8 cellular contexts compared by ENCODE assay signal in the genomic region with DNA sequence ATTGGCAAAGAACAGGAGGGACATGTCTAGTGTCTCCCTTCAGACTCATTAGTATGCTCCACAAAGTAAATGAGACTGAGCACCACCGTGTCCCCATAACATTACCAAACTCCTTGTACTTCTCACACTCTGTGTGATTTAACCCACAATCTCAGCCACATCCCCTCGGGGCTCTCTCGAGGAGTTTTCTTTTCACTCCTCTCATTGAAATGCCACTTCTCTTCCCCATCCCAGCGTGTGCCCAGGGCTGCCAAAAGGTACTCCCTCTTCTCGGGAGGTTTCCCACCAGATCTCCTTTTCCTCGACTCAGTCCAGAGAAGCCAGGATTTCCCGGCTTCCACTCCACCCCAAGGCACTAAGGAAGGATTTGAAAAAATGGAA. TPM values are rescaled to one million over a fixed set of nuclear protein-coding genes. Genes with fewer than 3 reads are reported as not detected.
DNase-seq lines count a peak whose midpoint lies in the region; ATAC-seq and TF ChIP-seq lines count a peak whose summit lies in the region.

No MANE protein-coding gene starts in this region.

- peaks cover 3% of the 10 kb centered on the region; the same call in 1 of the 2 replicates for H3K27me3 Mint-ChIP-seq in H9 (ENCODE audit: low read depth)
- peaks cover 11% of the 10 kb centered on the region for H3K27me3 Mint-ChIP-seq in activated T-cell treated with anti-CD3 and anti-CD28 coated beads, Interleukin-2, amount 50 U/mL, for 72 hours (ENCODE audit: low read depth)
- H3K27me3 Mint-ChIP-seq in glutamatergic neuron (ENCODE audit: unreplicated experiment) = peaks cover 2% of the 10 kb centered on the region

- H4K5ac ChIP-seq in H9 (ENCODE audit: insufficient read length, low read depth, low read length) = no peak overlapping the region

- no peak overlapping the region for H2AK5ac ChIP-seq in H9 (ENCODE audit: insufficient read length, low read length)

- no peak overlapping the region for H2BK120ac ChIP-seq in H9 (ENCODE audit: low read depth, low read length, poor library complexity, severe bottlenecking)

- peak overlapping the region; percentile 89 for H3K4me3 ChIP-seq in AG04449 (ENCODE audit: low read depth, low read length)
- H3K4me3 ChIP-seq in skeletal muscle cell (ENCODE audit: low read depth, low read length) = peak overlapping the region; percentile 89

- H2BK20ac ChIP-seq in H9 (ENCODE audit: low read depth, low read length, poor library complexity, severe bottlenecking) = no peak overlapping the region

- H3K36me3 Mint-ChIP-seq in H9 (ENCODE audit: insufficient read depth in 1 of 3, low read depth in 3 of 3) = peaks cover 2 to 18% (median 17%) of the 10 kb centered on the region in 3 experiments; a peak in 5 of 7 replicates
- peaks cover 2% of the 10 kb centered on the region in 2 donors for H3K36me3 Mint-ChIP-seq in activated T-cell treated with anti-CD3 and anti-CD28 coated beads, Interleukin-2, amount 50 U/mL, for 72 hours (ENCODE audit: insufficient read depth in 2 of 2)
- H3K36me3 Mint-ChIP-seq in glutamatergic neuron (ENCODE audit: unreplicated experiment) = no peaks in the 10 kb centered on the region

- H3K9me3 ChIP-seq in H9 (ENCODE audit: control insufficient read depth, low read depth, low read length) = no peaks in the 10 kb centered on the region

- H2BK5ac ChIP-seq in H9 (ENCODE audit: insufficient read length, low read length) = no peak overlapping the region

- no peak overlapping the region for H4K8ac ChIP-seq in H9 (replicated peaks; ENCODE audit: insufficient read length, low read depth, low read length)

- H3K23me2 ChIP-seq in H9 (ENCODE audit: insufficient read length, low read depth, low read length, poor library complexity, severe bottlenecking) = peaks cover 7% of the 10 kb centered on the region

- POLR2A ChIA-PET in AG04449 (lab: Yijun Ruan, JAX) = interaction anchor here (2.1 kb wide), 1 partner anchor 28 kb away, joined by 13 read pairs; no protein-coding TSS in a partner anchor

- H3K27ac Mint-ChIP-seq in H9 = peak overlapping the region; percentile 42 to 88 (median 51); a peak in 6 of 7 replicates
- H3K27ac Mint-ChIP-seq in activated T-cell treated with anti-CD3 and anti-CD28 coated beads, Interleukin-2, amount 50 U/mL, for 72 hours = peak overlapping the region; percentile 12
- peak overlapping the region; percentile 85 for H3K27ac Mint-ChIP-seq in glutamatergic neuron (ENCODE audit: unreplicated experiment)

- ATAC-seq in activated T-cell treated with anti-CD3 and anti-CD28 coated beads, Interleukin-2, amount 50 U/mL, for 72 hours (replicated peaks in 1 of 2) = no peak
- no peak for ATAC-seq in HG02840 (IDR thresholded peaks at IDR 0.05; ENCODE audit: low FRiP score, unreplicated experiment)

- H3K4me3 Mint-ChIP-seq in H9 = peak overlapping the region; percentile 90 to 96
- H3K4me3 Mint-ChIP-seq in activated T-cell treated with anti-CD3 and anti-CD28 coated beads, Interleukin-2, amount 50 U/mL, for 72 hours = peak overlapping the region; percentile 79 to 80
- H3K4me3 Mint-ChIP-seq in glutamatergic neuron (ENCODE audit: unreplicated experiment) = peak overlapping the region; percentile 95

- DNase-seq in AG04449 (ENCODE audit: low read depth, low spot score) (no peak), H9 (no peak), glutamatergic neuron (no peak), skeletal muscle cell (ENCODE audit: low read depth) (no peak), SIG-M5 treated with dmso at 0.1 percent for 504 hours (lab: John Stamatoyannopoulos, UW; ENCODE audit: unreplicated experiment) (no peak), epidermal melanocyte (ENCODE audit: insufficient read length, low spot score) (no peak)
- DNase-seq in activated T-cell treated with anti-CD3 and anti-CD28 coated beads, Interleukin-2, amount 50 U/mL, for 72 hours = peak in 1 of 2 donors; percentile 6

- H2BK15ac ChIP-seq in H9 (ENCODE audit: low read depth, low read length) = no peak overlapping the region

- H3K4me1 ChIP-seq in H9 (ENCODE audit: insufficient read depth, low read length) = no peaks in the 10 kb centered on the region; the same call in 1 of the 2 replicates

- no peak overlapping the region for H3K56ac ChIP-seq in H9 (ENCODE audit: insufficient read length, low read depth, low read length)

- H3T11ph ChIP-seq in H9 (ENCODE audit: low read length) = no peak overlapping the region

- peak overlapping the region; percentile 94 for H3K4me2 ChIP-seq in H9 (ENCODE audit: insufficient read depth, insufficient read length, low read length)

- H3K27me3 ChIP-seq in H9 (ENCODE audit: insufficient read depth, low read length) = no peaks in the 10 kb centered on the region

- H3K23ac ChIP-seq in H9 (ENCODE audit: insufficient read length, low read depth, low read length) = no peak overlapping the region

- peak overlapping the region; percentile 95; the same call in 1 of the 2 replicates for H3K14ac ChIP-seq in H9 (ENCODE audit: insufficient read depth, low read length)

- peak overlapping the region; percentile 86 for H3K9ac ChIP-seq in H9 (ENCODE audit: extremely low read depth, insufficient read length, low read length)

- no peak overlapping the region for H2BK12ac ChIP-seq in H9 (ENCODE audit: insufficient read length, low read depth, low read length)

- no peak overlapping the region for H3K4ac ChIP-seq in H9 (ENCODE audit: low read depth, low read length)

- peaks cover 15% of the 10 kb centered on the region; the same call in 1 of the 2 replicates for H3K79me2 ChIP-seq in H9 (ENCODE audit: insufficient read depth, low read length)

- WGBS in H9 (ENCODE audit: extremely low coverage, insufficient read length, low lambda C conversion rate) = no CpG with 5 or more reads among the region's 7 CpGs

- no peak overlapping the region for H4K91ac ChIP-seq in H9 (ENCODE audit: insufficient read length, low read depth, low read length)

- no peak for TF ChIP-seq CTCF in AG04449 (IDR thresholded peaks at IDR 0.05; ENCODE audit: insufficient read depth, low read length, missing control alignments)
- TF ChIP-seq CTCF in H9 (conservative IDR thresholded peaks at IDR 0.05) = no peak
- no peak for TF ChIP-seq CTCF in glutamatergic neuron (IDR thresholded peaks at IDR 0.05; ENCODE audit: partially characterized antibody, unreplicated experiment)

- CTCF ChIA-PET in AG04449 (lab: Yijun Ruan, JAX) = interaction anchor here (1.0 to 4.0 kb wide), 5 partner anchors 10 to 99 kb away, joined by 3 to 22 read pairs (median 5); no protein-coding TSS in a partner anchor

- H3K4me1 Mint-ChIP-seq in H9 = peaks cover 33 to 37% of the 10 kb centered on the region in 2 experiments
- peaks cover 18% of the 10 kb centered on the region for H3K4me1 Mint-ChIP-seq in activated T-cell treated with anti-CD3 and anti-CD28 coated beads, Interleukin-2, amount 50 U/mL, for 72 hours (ENCODE audit: low read depth)
- peaks cover 15% of the 10 kb centered on the region for H3K4me1 Mint-ChIP-seq in glutamatergic neuron (ENCODE audit: low read depth, unreplicated experiment)

- no peaks in the 10 kb centered on the region for H4K20me1 ChIP-seq in H9 (ENCODE audit: control insufficient read depth, insufficient read depth, insufficient read length)

- no peaks in the 10 kb centered on the region for H3K79me1 ChIP-seq in H9 (ENCODE audit: insufficient read depth, low read depth, low read length, poor library complexity, severe bottlenecking)

- no peak overlapping the region for H2AFZ ChIP-seq in H9 (ENCODE audit: low read length)

- no peak overlapping the region for H3K27ac ChIP-seq in H9 (ENCODE audit: insufficient read length, low read depth, low read length)

- H3K18ac ChIP-seq in H9 (ENCODE audit: insufficient read length, low read depth, low read length) = peak overlapping the region; percentile 72

- H3K9me3 Mint-ChIP-seq in H9 (no peaks in the 10 kb centered on the region; a peak in 1 of 5 replicates), glutamatergic neuron (ENCODE audit: unreplicated experiment) (peaks cover 8% of the 10 kb centered on the region)
- no peaks in the 10 kb centered on the region for H3K9me3 Mint-ChIP-seq in activated T-cell treated with anti-CD3 and anti-CD28 coated beads, Interleukin-2, amount 50 U/mL, for 72 hours

RNA-seq across cellular contexts. Expression of a gene that starts 1.1 kb away (rescaled TPM):
- total RNA-seq in H9 (2021) = 82.3 and 84.7 TPM in 2 replicates
- 1 to 10 TPM; 2.3 to 4.4 TPM for total RNA-seq in activated T-cell treated with anti-CD3 and anti-CD28 coated beads, Interleukin-2, amount 50 U/mL, for 72 hours
- 380 TPM for total RNA-seq in glutamatergic neuron (ENCODE audit: unreplicated experiment)

Comparison
In these comparisons a context has a peak if more than half of its experiments do, and no peak if none do; other contexts are left out.
1. H3K27ac Mint-ChIP-seq: peak in every context shown above with its lines; median percentile 85 in glutamatergic neuron; 51 in H9; 12 in activated T-cell treated with anti-CD3 and anti-CD28 coated beads, Interleukin-2, amount 50 U/mL, for 72 hours.
2. RNA of a gene that starts 1.1 kb away (total RNA-seq): 380 TPM in glutamatergic neuron (single experiment) and 82.3 to 84.7 TPM in H9; 2.3 to 4.4 TPM in activated T-cell treated with anti-CD3 and anti-CD28 coated beads, Interleukin-2, amount 50 U/mL, for 72 hours; every median in the first group is over 10 times any median in the second.
3. Peak in every context shown above with its lines, with median percentiles within 50 percentile points of each other: H3K4me3 Mint-ChIP-seq.